Comparison of ENCODE assay signal across 22 cellular contexts in genomic region chr9:20544953-20545622, GRCh38.
DNase-seq lines count a peak whose midpoint lies in the region; ATAC-seq, FAIRE-seq and TF ChIP-seq lines count a peak whose summit lies in the region.
"Had no signal": no experiment of that assay in that cellular context is flagged by ENCODE, and none has a peak within 500 bp of the region (broad histone marks: within the 10 kb centered on the region; RNA-seq: fewer than 3 reads in every experiment).

No MANE protein-coding gene starts in this region.

- peak; percentile 67 for FAIRE-seq in GM12891 (lab: Jason Lieb, UNC)
- no peak for FAIRE-seq in small intestine (lab: Jason Lieb, UNC)

- no peak for TF ChIP-seq CTCF in osteoblast (IDR thresholded peaks at IDR 0.05; ENCODE audit: extremely low read depth, low read depth, low read length)

- no peak for ATAC-seq in HG02973 (IDR thresholded peaks at IDR 0.05; ENCODE audit: unreplicated experiment)

- no peaks in the 10 kb centered on the region for H3K9me3 ChIP-seq in osteoblast (ENCODE audit: low read depth, low read length)
- H3K9me3 ChIP-seq in small intestine (ENCODE audit: control insufficient read depth, low read depth), result peaks cover 2% of the 10 kb centered on the region

- H3K4me3 ChIP-seq in H7 (ENCODE audit: insufficient read depth, low read depth, low read length) (no peak overlapping the region), osteoblast (ENCODE audit: insufficient read depth, low read length) (no peak overlapping the region), small intestine (ENCODE audit: low read depth in 1 of 2, low read length in 2 of 2) (no peak overlapping the region)

- H3K36me3 Mint-ChIP-seq in activated naive CD8-positive, alpha-beta T cell treated with anti-CD3 and anti-CD28 coated beads for 36 hours, result peaks cover 53% of the 10 kb centered on the region

- 94 to 100% (median 98%) methylated on average over 3 of the region's 3 CpGs for WGBS in small intestine, 3 donors

- no peak for TF ChIP-seq POLR2A in GM12891 (IDR thresholded peaks at IDR 0.05; ENCODE audit: low read depth, low read length)

- H3K9me3 Mint-ChIP-seq in activated naive CD8-positive, alpha-beta T cell treated with anti-CD3 and anti-CD28 coated beads for 36 hours, result peaks cover 20% of the 10 kb centered on the region

- H3K4me1 ChIP-seq in osteoblast (ENCODE audit: insufficient read depth, low read length) (no peaks in the 10 kb centered on the region), small intestine (ENCODE audit: control insufficient read depth in 2 of 2, insufficient read depth in 1 of 2, low read depth in 1 of 2, low read length in 1 of 2) (no peaks in the 10 kb centered on the region)

- H3K27ac ChIP-seq in osteoblast (ENCODE audit: low read depth, low read length) (no peak overlapping the region), small intestine (ENCODE audit: low read depth in 1 of 2, low read length in 1 of 2) (no peak overlapping the region)
- H3K27ac ChIP-seq: HL-60 had no signal

- no peaks in the 10 kb centered on the region for H4K20me1 ChIP-seq in osteoblast (ENCODE audit: insufficient read depth, low read length)

- H3K36me3 ChIP-seq in H7 (replicated peaks; ENCODE audit: control insufficient read depth, insufficient read depth, low read length) (no peaks in the 10 kb centered on the region), osteoblast (ENCODE audit: insufficient read depth, low read length) (no peaks in the 10 kb centered on the region), small intestine (ENCODE audit: control insufficient read depth in 2 of 2, insufficient read depth in 2 of 2, low read length in 2 of 2) (no peaks in the 10 kb centered on the region)

- DNase-seq in GM12891 (ENCODE audit: insufficient read length, low spot score) (no peak), H7 (peak; percentile 11), osteoblast (ENCODE audit: insufficient read length, low spot score, missing footprints) (peak; percentile 22), cerebellum (ENCODE audit: low spot score) (no peak), small intestine (no peak)
- no peak for DNase-seq in activated naive CD8-positive, alpha-beta T cell treated with anti-CD3 and anti-CD28 coated beads for 36 hours
- DNase-seq: C1 segment of cervical spinal cord; CD4-positive, alpha-beta memory T cell; COR-L47; DMS53; GOT3; HCEC 1CT; Karpas-422; NCI-H1092; NCI-H1436; NCI-H187 treated with DMSO at 0.1 percent for 48 hours; NCI-H2107; NCI-H524 treated with DMSO at 0.1 percent for 48 hours; RPMI8226; SHP77 had no signal

- H3K27me3 Mint-ChIP-seq in activated naive CD8-positive, alpha-beta T cell treated with anti-CD3 and anti-CD28 coated beads for 36 hours, result no peaks in the 10 kb centered on the region
- H3K27me3 Mint-ChIP-seq: CD4-positive, alpha-beta memory T cell had no signal

- H3K4me3 Mint-ChIP-seq in activated naive CD8-positive, alpha-beta T cell treated with anti-CD3 and anti-CD28 coated beads for 36 hours, result no peak overlapping the region
- H3K4me3 Mint-ChIP-seq: CD4-positive, alpha-beta memory T cell had no signal

- no peak overlapping the region for H3K4me2 ChIP-seq in osteoblast (ENCODE audit: insufficient read depth, low read length)

- H2AFZ ChIP-seq in osteoblast (ENCODE audit: low read length), result no peak overlapping the region

- H3K27ac Mint-ChIP-seq in activated naive CD8-positive, alpha-beta T cell treated with anti-CD3 and anti-CD28 coated beads for 36 hours, result peak overlapping the region; percentile 7
- H3K27ac Mint-ChIP-seq: CD4-positive, alpha-beta memory T cell had no signal

- peaks cover 35% of the 10 kb centered on the region for H3K4me1 Mint-ChIP-seq in activated naive CD8-positive, alpha-beta T cell treated with anti-CD3 and anti-CD28 coated beads for 36 hours

- H3K27me3 ChIP-seq in H7 (ENCODE audit: control insufficient read depth, insufficient read depth, low read length), result no peaks in the 10 kb centered on the region
- no peaks in the 10 kb centered on the region for H3K27me3 ChIP-seq in osteoblast (ENCODE audit: insufficient read depth, low read length)
- H3K27me3 ChIP-seq in small intestine (ENCODE audit: control insufficient read depth in 2 of 2, insufficient read depth in 2 of 2, low read length in 2 of 2), result no peaks in the 10 kb centered on the region

- no peaks in the 10 kb centered on the region for H3K79me2 ChIP-seq in osteoblast (ENCODE audit: insufficient read depth, low read length)

TF ChIP-seq in GM12891, 5 proteins besides CTCF, POLR2A, EP300 and RAD21:
- TF ChIP-seq TAF1 (IDR thresholded peaks at IDR 0.05; ENCODE audit: low read depth, low read length), result no peak

Comparison
In these comparisons a context has a peak if more than half of its experiments do, and no peak if none do; other contexts are left out.
1. DNase-seq: peak in H7 (single experiment) and osteoblast (single experiment); none in GM12891 (single experiment), activated naive CD8-positive, alpha-beta T cell treated with anti-CD3 and anti-CD28 coated beads for 36 hours (single experiment), cerebellum (single experiment) and small intestine (single experiment).